1 cellular context compared by ENCODE assay signal in the genomic region with DNA sequence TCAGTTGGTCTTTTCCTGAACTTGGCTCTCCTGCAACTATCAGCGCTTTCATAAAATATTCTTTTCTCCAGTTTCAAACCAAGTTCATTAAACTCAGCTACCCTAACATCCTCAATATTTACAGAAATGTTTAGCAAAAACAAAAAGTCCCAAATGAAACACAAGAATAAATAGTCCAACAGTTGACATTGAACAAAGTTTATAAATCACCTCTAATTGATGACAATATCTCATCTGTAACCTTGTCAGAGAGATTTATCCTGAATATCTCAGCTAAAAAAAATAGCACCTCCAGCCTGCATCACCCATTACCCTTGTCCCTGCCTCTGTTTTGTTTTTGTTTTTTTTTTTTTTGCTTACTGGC.
TF ChIP-seq lines count a peak whose summit lies in the region.

No MANE protein-coding gene starts in this region.

TF ChIP-seq in HCT116, 20 proteins besides CTCF, POLR2A, EP300 and RAD21 (continued from another document):
- TF ChIP-seq REST (IDR thresholded peaks at IDR 0.05; ENCODE audit: low read depth) (no peak), ZFX (IDR thresholded peaks at IDR 0.05) (no peak), CEBPB (IDR thresholded peaks at IDR 0.05; ENCODE audit: low read depth) (no peak), ZNF274 (IDR thresholded peaks at IDR 0.05; ENCODE audit: low read depth, low read length) (no peak), POLR2AphosphoS5 (IDR thresholded peaks at IDR 0.05; ENCODE audit: low read depth, low read length) (no peak)
- TF ChIP-seq, protein P1, sequence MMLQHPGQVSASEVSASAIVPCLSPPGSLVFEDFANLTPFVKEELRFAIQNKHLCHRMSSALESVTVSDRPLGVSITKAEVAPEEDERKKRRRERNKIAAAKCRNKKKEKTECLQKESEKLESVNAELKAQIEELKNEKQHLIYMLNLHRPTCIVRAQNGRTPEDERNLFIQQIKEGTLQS (IDR thresholded peaks at IDR 0.05) = no peak
TF ChIP-seq in HCT116: peak in this region for 0.
